ENCODE assay signal across 22 cellular contexts in the genomic region with DNA sequence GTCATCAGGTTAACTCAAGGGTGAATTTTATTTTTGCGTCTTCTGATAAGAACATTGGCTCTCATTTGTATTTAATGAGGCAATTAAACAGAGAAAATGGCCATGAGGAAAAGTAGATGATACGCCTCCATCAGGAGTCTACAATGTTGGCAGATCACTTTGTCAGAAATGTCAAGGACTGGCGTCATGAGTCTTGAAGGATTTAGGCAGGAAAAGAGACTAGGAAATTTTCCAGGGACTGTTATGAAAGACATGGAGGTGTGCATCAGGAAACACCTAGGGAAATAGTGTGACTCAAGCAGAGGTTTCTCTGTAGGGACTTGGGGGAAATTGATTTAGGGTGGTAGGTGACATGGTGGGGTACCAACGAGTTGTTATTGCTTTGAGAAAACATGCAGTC.
"Had no signal": no experiment of that assay in that cellular context is flagged by ENCODE, and none has a peak within 500 bp of the region (broad histone marks: within the 10 kb centered on the region; RNA-seq: fewer than 3 reads in every experiment).

No MANE protein-coding gene starts in this region.

- H3K27ac ChIP-seq: dorsolateral prefrontal cortex, gastrocnemius medialis, heart right ventricle, parathyroid adenoma, prostate gland, spleen, suprapubic skin, thyroid gland had no signal

- H3K9me3 ChIP-seq: gastrocnemius medialis, heart right ventricle, mucosa of descending colon, prostate gland, spleen, suprapubic skin, thyroid gland had no signal

- ATAC-seq: esophagus mucosa; gastrocnemius medialis; heart right ventricle; left colon; mucosa of descending colon; natural killer cell treated with Interleukin-12 subunit alpha and Interleukin-12 subunit beta and Interleukin-15 and Interleukin-18, amount 100 ng/mL, for 72 hours; sciatic nerve; stimulated activated memory B cell treated with anti-CD40 and anti-IgM and Interleukin-4, amounts not matched to agents 10 μg/mL and 1 μg/mL and 100 μg/mL, for 72 hours had no signal

- FAIRE-seq: urothelium cell line had no signal

- H3K27me3 ChIP-seq: gastrocnemius medialis, thyroid gland had no signal

- H3K79me2 ChIP-seq: parathyroid adenoma had no signal

- H3K36me3 ChIP-seq: gastrocnemius medialis, heart right ventricle, prostate gland, spleen, suprapubic skin, thyroid gland had no signal

- H3K4me3 ChIP-seq: dorsolateral prefrontal cortex, gastrocnemius medialis, heart right ventricle, mucosa of descending colon, prostate gland, spleen, suprapubic skin, thyroid gland had no signal

- H2AFZ ChIP-seq: parathyroid adenoma had no signal

- H3K4me1 ChIP-seq: gastrocnemius medialis, parathyroid adenoma, prostate gland, spleen, thyroid gland had no signal

- H3K9ac ChIP-seq: parathyroid adenoma had no signal

- DNase-seq: cortex of kidney; dorsolateral prefrontal cortex; effector CD8-positive, alpha-beta T cell; gastrocnemius medialis; heart right ventricle; left colon; mucosa of descending colon; occipital lobe; retina; spleen; stimulated activated CD4-positive, alpha-beta T cell treated with anti-CD3 and anti-CD28 coated beads, Interleukin-15, amount 100 ng/mL, for 24 hours; stimulated activated CD4-positive, alpha-beta T cell treated with anti-CD3 and anti-CD28 coated beads, Interleukin-1b, Interleukin-23, amount 100 ng/mL, for 48 hours; stimulated activated CD4-positive, alpha-beta T cell treated with anti-CD3 and anti-CD28 coated beads, Interleukin-4, amount 100 ng/mL, for 24 hours; thyroid gland had no signal
